ENCODE assay signal across 1 cellular context in genomic region chr11:48077251-48077650, GRCh38.
TF ChIP-seq lines count a peak whose summit lies in the region.

No MANE protein-coding gene starts in this region.

TF ChIP-seq in HepG2, 621 proteins besides CTCF, POLR2A, EP300 and RAD21 (continued from another document):
- no peak for TF ChIP-seq DZIP1 (CRISPR knock-in tag; IDR thresholded peaks at IDR 0.05)
- no peak for TF ChIP-seq ZNF563 (CRISPR knock-in tag; IDR thresholded peaks at IDR 0.05)
- TF ChIP-seq ARID5B (CRISPR knock-in tag; IDR thresholded peaks at IDR 0.05) = 0 out of 2 replicates have a peak, but pooled peaks have one; percentile 17
- TF ChIP-seq THAP11 (CRISPR knock-in tag; IDR thresholded peaks at IDR 0.05) = no peak
- TF ChIP-seq HMG20A (CRISPR knock-in tag; IDR thresholded peaks at IDR 0.05; ENCODE audit: borderline replicate concordance) = peak; percentile 43; the same call in 1 of the 2 replicates
- no peak for TF ChIP-seq ZNF318 (CRISPR knock-in tag; IDR thresholded peaks at IDR 0.05)
- no peak for TF ChIP-seq ZNF672 (CRISPR knock-in tag; IDR thresholded peaks at IDR 0.05)
